ENCODE assay signal across 11 cellular contexts in genomic region chr6:168001037-168001348, GRCh38. TPM values are rescaled to one million over a fixed set of nuclear protein-coding genes. Genes with fewer than 3 reads are reported as not detected.
"Had no signal": no experiment of that assay in that cellular context is flagged by ENCODE, and none has a peak within 500 bp of the region (broad histone marks: within the 10 kb centered on the region; RNA-seq: fewer than 3 reads in every experiment).

No MANE protein-coding gene starts in this region.

- H3K27ac ChIP-seq: GM23248, HL-60, KMS-11 had no signal

- DNase-seq: GOT3, H7, HFFc6, IMR-90, KBM-7 had no signal

- H3K4me1 ChIP-seq: HAP-1 had no signal

- H3K9me3 ChIP-seq: HAP-1 had no signal

- H3K4me2 ChIP-seq: KMS-11 had no signal

- ATAC-seq: HCT116 had no signal

- H3K36me3 ChIP-seq: HAP-1 had no signal

- H2AFZ ChIP-seq: GM23248 had no signal

- H3K4me3 ChIP-seq: GM23248, HAP-1 had no signal

- H3K9ac ChIP-seq: GM23248, KMS-11 had no signal

RNA-seq across cellular contexts. Expression of gene KIF25, which starts 3.5 kb away (rescaled TPM):
- total RNA-seq: GM23248, HFFc6, HT1080, IMR-90 had no signal
- polyA plus RNA-seq: GM23248, IMR-90 had no signal
